In the genomic region with DNA sequence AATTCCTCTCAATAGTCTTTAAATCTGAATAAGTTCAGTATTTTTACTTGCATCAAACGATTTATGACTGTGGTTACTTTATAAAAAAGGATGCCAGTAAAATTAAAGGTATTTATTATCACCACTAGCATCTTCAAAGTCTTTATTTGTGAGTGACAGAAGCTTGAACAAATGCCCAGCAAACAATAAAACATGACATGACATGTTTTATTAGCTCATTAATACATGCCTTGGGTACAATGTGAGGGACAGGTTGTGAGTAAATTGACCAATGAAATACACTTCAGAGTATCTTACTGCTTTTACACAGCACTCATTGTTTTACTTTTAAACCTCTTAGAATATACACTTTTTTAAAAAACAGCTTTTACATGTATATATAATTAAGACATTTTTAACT, we compare ENCODE assay signal across 16 cellular contexts.
"Had no signal": no experiment of that assay in that cellular context is flagged by ENCODE, and none has a peak within 500 bp of the region (broad histone marks: within the 10 kb centered on the region; RNA-seq: fewer than 3 reads in every experiment).

No MANE protein-coding gene starts in this region.

- H3K27me3 ChIP-seq: adrenal gland, hepatocyte, sigmoid colon, stomach, vagina had no signal

- H3K36me3 ChIP-seq: adrenal gland, lower lobe of right lung, sigmoid colon, stomach, vagina had no signal

- H3K4me1 ChIP-seq: adrenal gland, lower lobe of right lung, parathyroid adenoma, sigmoid colon, stomach, vagina had no signal

- H3K27ac ChIP-seq: adrenal gland, hepatocyte, lower lobe of right lung, parathyroid adenoma, sigmoid colon, stomach, vagina had no signal

- H3K4me3 ChIP-seq: adrenal gland, hepatocyte, lower lobe of right lung, sigmoid colon, stomach, vagina had no signal

- H3K9me3 ChIP-seq: adrenal gland, lower lobe of right lung, sigmoid colon, stomach, vagina had no signal

- DNase-seq: activated CD4-positive, alpha-beta T cell treated with anti-CD3 and anti-CD28 coated beads, Interleukin-2, amount 50 U/mL, for 48 hours; activated gamma-delta T cell treated with Interleukin-2 at 50 U/mL for 16 hours; adrenal gland; effector memory CD8-positive, alpha-beta T cell; foreskin fibroblast; islet precursor cell; left colon; lower lobe of right lung; natural killer cell; sigmoid colon; stimulated activated CD4-positive, alpha-beta T cell treated with anti-CD3 and anti-CD28 coated beads, Interleukin-4, amount 100 ng/mL, for 24 hours; stomach; trophoblast cell had no signal
